In genomic region chr2:25877431-25878360, GRCh38 we compare ENCODE assay signal across 1 cellular context.
TF ChIP-seq lines count a peak whose summit lies in the region.

No MANE protein-coding gene starts in this region.

TF ChIP-seq in HepG2, 621 proteins besides CTCF, POLR2A, EP300 and RAD21 (continued from another document and continues in another):
- TF ChIP-seq GRHL1 (CRISPR knock-in tag; conservative IDR thresholded peaks at IDR 0.05), result no peak
- no peak; the same call in 1 of the 2 replicates for TF ChIP-seq TOPORS (CRISPR knock-in tag; IDR thresholded peaks at IDR 0.05)
- TF ChIP-seq GFI1 (CRISPR knock-in tag; IDR thresholded peaks at IDR 0.05; ENCODE audit: borderline replicate concordance), result peak; percentile 56; the same call in 1 of the 2 replicates
- TF ChIP-seq TFDP2 (CRISPR knock-in tag; IDR thresholded peaks at IDR 0.05), result no peak
- TF ChIP-seq ZNF33B (CRISPR knock-in tag; IDR thresholded peaks at IDR 0.05), result no peak
- peak; percentile 39; the same call in 1 of the 2 replicates for TF ChIP-seq HOMEZ (CRISPR knock-in tag; IDR thresholded peaks at IDR 0.05; ENCODE audit: low read depth)
- TF ChIP-seq ZNF710 (CRISPR knock-in tag; IDR thresholded peaks at IDR 0.05; ENCODE audit: borderline replicate concordance), result no peak; the same call in 1 of the 2 replicates
- TF ChIP-seq ZFP62 (CRISPR knock-in tag; IDR thresholded peaks at IDR 0.05), result no peak
- TF ChIP-seq ZNF275 (CRISPR knock-in tag; IDR thresholded peaks at IDR 0.05; ENCODE audit: borderline replicate concordance), result peak; percentile 26; the same call in 1 of the 2 replicates
- no peak for TF ChIP-seq ZNF180 (CRISPR knock-in tag; IDR thresholded peaks at IDR 0.05; ENCODE audit: borderline replicate concordance, low read depth)
- no peak for TF ChIP-seq TEF (CRISPR knock-in tag; IDR thresholded peaks at IDR 0.05)
- TF ChIP-seq MTF2 (CRISPR knock-in tag; IDR thresholded peaks at IDR 0.05; ENCODE audit: borderline replicate concordance), result no peak
- no peak for TF ChIP-seq FOXM1 (CRISPR knock-in tag; IDR thresholded peaks at IDR 0.05)
- TF ChIP-seq STAT6 (CRISPR knock-in tag; IDR thresholded peaks at IDR 0.05; ENCODE audit: borderline replicate concordance), result no peak; the same call in 1 of the 2 replicates
- peak; percentile 31; the same call in 1 of the 2 replicates for TF ChIP-seq TFAP4 (IDR thresholded peaks at IDR 0.05; ENCODE audit: borderline replicate concordance, low read depth)
- TF ChIP-seq KLF13 (CRISPR knock-in tag; IDR thresholded peaks at IDR 0.05), result peak; percentile 92
- no peak for TF ChIP-seq ZNF644 (CRISPR knock-in tag; IDR thresholded peaks at IDR 0.05; ENCODE audit: low read depth)
- TF ChIP-seq TFE3 (CRISPR knock-in tag; IDR thresholded peaks at IDR 0.05), result peak; percentile 82
- TF ChIP-seq FOSL1 (CRISPR knock-in tag; IDR thresholded peaks at IDR 0.05; ENCODE audit: borderline replicate concordance), result no peak
- TF ChIP-seq ZBTB20 (CRISPR knock-in tag; IDR thresholded peaks at IDR 0.05; ENCODE audit: borderline replicate concordance, low read depth), result no peak
- peak; percentile 15; the same call in 1 of the 2 replicates for TF ChIP-seq MEF2D (CRISPR knock-in tag; IDR thresholded peaks at IDR 0.05)
- TF ChIP-seq KDM1A (CRISPR knock-in tag; IDR thresholded peaks at IDR 0.05), result no peak
- no peak for TF ChIP-seq RBM39 (IDR thresholded peaks at IDR 0.05; ENCODE audit: low read depth, low read length, poor library complexity, severe bottlenecking)
- no peak for TF ChIP-seq MAX (IDR thresholded peaks at IDR 0.05)
- TF ChIP-seq AGO2 (optimal IDR thresholded peaks at IDR 0.05; ENCODE audit: low read depth, low read length), result peak; percentile 96
- no peak for TF ChIP-seq ZBTB4 (CRISPR knock-in tag; IDR thresholded peaks at IDR 0.05; ENCODE audit: borderline replicate concordance)
- TF ChIP-seq ZBTB26 (CRISPR knock-in tag; IDR thresholded peaks at IDR 0.05; ENCODE audit: borderline replicate concordance), result no peak
- TF ChIP-seq REST (IDR thresholded peaks at IDR 0.05; ENCODE audit: borderline replicate concordance in 1 of 2, low read depth in 1 of 2, low read length in 2 of 2), result no peak
- TF ChIP-seq SYNCRIP (IDR thresholded peaks at IDR 0.05; ENCODE audit: insufficient read depth, low read depth, low read length), result no peak
- TF ChIP-seq ZFP82 (CRISPR knock-in tag; IDR thresholded peaks at IDR 0.05; ENCODE audit: borderline replicate concordance), result no peak
